Comparison of ENCODE assay signal across 13 cellular contexts in genomic region chr9:5920860-5921328, GRCh38. TPM values are rescaled to one million over a fixed set of nuclear protein-coding genes. Genes with fewer than 3 reads are reported as not detected.
DNase-seq lines count a peak whose midpoint lies in the region; ATAC-seq, FAIRE-seq and TF ChIP-seq lines count a peak whose summit lies in the region.
"Had no signal": no experiment of that assay in that cellular context is flagged by ENCODE, and none has a peak within 500 bp of the region (broad histone marks: within the 10 kb centered on the region; RNA-seq: fewer than 3 reads in every experiment).

No MANE protein-coding gene starts in this region.

- no peaks in the 10 kb centered on the region for H3K27me3 Mint-ChIP-seq in activated T-helper 1 cell treated with anti-CD3 and anti-CD28 coated beads, Interleukin-12 subunit alpha, Interleukin-12 subunit beta, Interleukin-2, Interleukin-4 antibody, amounts not matched to agents 30 ng/mL and 10 ng/mL and 1 ng/mL, durations not matched to agents 14 hours and 24 hours and 36 hours (ENCODE audit: insufficient read depth)
- H3K27me3 Mint-ChIP-seq: IgD-negative memory B cell had no signal

- H3K4me3 Mint-ChIP-seq in activated T-helper 1 cell treated with anti-CD3 and anti-CD28 coated beads, Interleukin-12 subunit alpha, Interleukin-12 subunit beta, Interleukin-2, Interleukin-4 antibody, amounts not matched to agents 30 ng/mL and 10 ng/mL and 1 ng/mL, durations not matched to agents 14 hours and 24 hours and 36 hours, result peak overlapping the region; percentile 64
- H3K4me3 Mint-ChIP-seq: IgD-negative memory B cell had no signal

- H3K36me3 Mint-ChIP-seq in activated T-helper 1 cell treated with anti-CD3 and anti-CD28 coated beads, Interleukin-12 subunit alpha, Interleukin-12 subunit beta, Interleukin-2, Interleukin-4 antibody, amounts not matched to agents 30 ng/mL and 10 ng/mL and 1 ng/mL, durations not matched to agents 14 hours and 24 hours and 36 hours (ENCODE audit: low read depth), result peaks cover 46% of the 10 kb centered on the region

- DNase-seq in GM10266 (ENCODE audit: extremely low spot score) (peak; percentile 42), middle frontal gyrus (ENCODE audit: extremely low spot score, low spot score) (no peak), NCI-H187 (lab: John Stamatoyannopoulos, UW) (no peak), putamen (ENCODE audit: low spot score) (no peak), urothelium cell line (ENCODE audit: low spot score) (no peak)
- DNase-seq in activated T-helper 1 cell treated with anti-CD3 and anti-CD28 coated beads, Interleukin-12 subunit alpha, Interleukin-12 subunit beta, Interleukin-2, Interleukin-4 antibody, amounts not matched to agents 30 ng/mL and 10 ng/mL and 1 ng/mL, durations not matched to agents 14 hours and 24 hours and 36 hours (ENCODE audit: low spot score), result no peak
- DNase-seq: PC-3, upper lobe of left lung had no signal

- FAIRE-seq in urothelium cell line (lab: Jason Lieb, UNC), result no peak

- TF ChIP-seq CTCF in GM10266 (IDR thresholded peaks at IDR 0.05; ENCODE audit: control insufficient read depth, insufficient read depth, low read depth, missing control alignments), result no peak

- H3K27ac Mint-ChIP-seq in activated T-helper 1 cell treated with anti-CD3 and anti-CD28 coated beads, Interleukin-12 subunit alpha, Interleukin-12 subunit beta, Interleukin-2, Interleukin-4 antibody, amounts not matched to agents 30 ng/mL and 10 ng/mL and 1 ng/mL, durations not matched to agents 14 hours and 24 hours and 36 hours, result peak overlapping the region; percentile 49

- H3K9me3 Mint-ChIP-seq in activated T-helper 1 cell treated with anti-CD3 and anti-CD28 coated beads, Interleukin-12 subunit alpha, Interleukin-12 subunit beta, Interleukin-2, Interleukin-4 antibody, amounts not matched to agents 30 ng/mL and 10 ng/mL and 1 ng/mL, durations not matched to agents 14 hours and 24 hours and 36 hours, result no peaks in the 10 kb centered on the region

- H3K4me1 Mint-ChIP-seq in activated T-helper 1 cell treated with anti-CD3 and anti-CD28 coated beads, Interleukin-12 subunit alpha, Interleukin-12 subunit beta, Interleukin-2, Interleukin-4 antibody, amounts not matched to agents 30 ng/mL and 10 ng/mL and 1 ng/mL, durations not matched to agents 14 hours and 24 hours and 36 hours (ENCODE audit: low read depth), result peaks cover 32% of the 10 kb centered on the region

- peak; percentile 96 for ATAC-seq in GM19351 (IDR thresholded peaks at IDR 0.05; ENCODE audit: unreplicated experiment)
- peak; percentile 55 for ATAC-seq in HG02970 (IDR thresholded peaks at IDR 0.05; ENCODE audit: low FRiP score, unreplicated experiment)
- ATAC-seq: PC-3 had no signal

- intact Hi-C loops in activated T-helper 1 cell treated with anti-CD3 and anti-CD28 coated beads, Interleukin-12 subunit alpha, Interleukin-12 subunit beta, Interleukin-2, Interleukin-4 antibody, amounts not matched to agents 30 ng/mL and 10 ng/mL and 1 ng/mL, durations not matched to agents 14 hours and 24 hours and 36 hours (cut with micrococcal nuclease), result no loop called here

RNA-seq across cellular contexts. Expression of gene MLANA, which starts 30.2 kb away (rescaled TPM):
- total RNA-seq in activated T-helper 1 cell treated with anti-CD3 and anti-CD28 coated beads, Interleukin-12 subunit alpha, Interleukin-12 subunit beta, Interleukin-2, Interleukin-4 antibody, amounts not matched to agents 30 ng/mL and 10 ng/mL and 1 ng/mL, durations not matched to agents 14 hours and 24 hours and 36 hours, result not detected in 2 replicates
- total RNA-seq: Daoy, lung microvascular endothelial cell, PC-3, upper lobe of left lung had no signal
